Comparison of ENCODE assay signal across 16 cellular contexts in the genomic region with DNA sequence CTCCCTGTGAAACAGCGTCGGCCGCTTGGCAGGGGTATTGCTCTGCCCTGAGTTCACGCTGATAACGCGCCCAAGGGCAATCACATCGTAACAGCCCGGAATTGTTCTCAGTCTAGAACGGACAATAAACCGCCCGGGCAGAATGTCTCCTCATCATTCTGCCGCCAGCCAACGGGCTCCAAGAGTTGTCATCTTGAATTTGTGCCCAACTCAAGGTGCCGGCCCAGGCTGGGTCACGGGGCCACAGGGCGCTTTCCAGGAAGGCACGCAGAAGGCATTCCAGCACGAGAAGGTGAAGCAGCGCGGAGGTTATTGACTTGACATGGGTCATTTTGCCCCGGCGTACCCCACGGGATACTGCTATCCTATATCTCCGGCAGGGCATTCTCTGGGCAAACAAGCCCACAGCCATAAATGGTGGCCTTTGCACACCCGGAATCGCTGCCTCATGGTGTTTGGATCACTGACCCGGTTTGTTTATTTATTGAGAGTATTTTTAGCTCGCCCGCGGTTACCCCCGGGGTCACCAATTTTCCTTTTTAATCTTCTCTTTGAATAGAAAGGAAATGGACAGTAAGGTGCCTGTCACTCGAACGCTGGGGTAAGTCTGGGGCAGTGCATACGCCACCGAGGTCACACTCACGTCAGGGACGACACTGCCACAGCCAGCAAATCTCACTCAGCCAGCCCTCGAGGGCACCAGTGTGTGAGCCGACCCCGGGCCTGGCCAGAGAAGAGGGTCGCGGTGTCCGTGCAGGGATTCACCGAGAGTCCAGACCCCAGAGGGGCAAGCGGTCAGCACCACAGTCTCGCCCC.
A peak's percentile ranks its signal among the peaks of the same experiment; 100 is the strongest.
DNase-seq lines count a peak whose midpoint lies in the region; ATAC-seq and TF ChIP-seq lines count a peak whose summit lies in the region.
"Had no signal": no experiment of that assay in that cellular context is flagged by ENCODE, and none has a peak within 500 bp of the region (broad histone marks: within the 10 kb centered on the region; RNA-seq: fewer than 3 reads in every experiment).

No MANE protein-coding gene starts in this region.

- H3K9ac ChIP-seq in BLaER1 (no peak overlapping the region), colonic mucosa (ENCODE audit: low read depth in 2 of 2, low read length in 2 of 2) (peak overlapping the region in 1 of 2 donors; percentile 67)

- H3K27me3 ChIP-seq in BLaER1 (peaks cover 33% of the 10 kb centered on the region), colonic mucosa (no peaks in the 10 kb centered on the region), hepatocyte (peaks cover 21% of the 10 kb centered on the region)
- H3K27me3 ChIP-seq in effector memory CD4-positive, alpha-beta T cell (replicated peaks; ENCODE audit: control insufficient read depth, insufficient read depth, low read length, poor library complexity, severe bottlenecking) = no peaks in the 10 kb centered on the region

- TF ChIP-seq CTCF in LNCaP clone FGC (IDR thresholded peaks at IDR 0.05; ENCODE audit: control insufficient read depth, extremely low read depth, insufficient read depth) (no peak), colonic mucosa (IDR thresholded peaks at IDR 0.05) (no peak), mucosa of descending colon (IDR thresholded peaks at IDR 0.05) (no peak), hepatocyte (IDR thresholded peaks at IDR 0.05; ENCODE audit: poor library complexity) (no peak)

- H3K9me3 Mint-ChIP-seq in stimulated activated naive B cell treated with anti-CD40 and anti-IgM and Interleukin-4, amounts not matched to agents 10 μg/mL and 1 μg/mL and 100 μg/mL, for 72 hours = no peaks in the 10 kb centered on the region
- H3K9me3 Mint-ChIP-seq: activated CD4-positive, alpha-beta T cell treated with anti-CD3 and anti-CD28 coated beads, Interleukin-2, amount 10 ng/mL, durations not matched to agents 24 days and 14 days; activated naive CD4-positive, alpha-beta T cell treated with anti-CD3 and anti-CD28 coated beads for 36 hours; CD8-positive, alpha-beta memory T cell; natural killer cell; stimulated activated naive CD8-positive, alpha-beta T cell treated with anti-CD3 and anti-CD28 coated beads, Interleukin-15, Interleukin-2, amounts not matched to agents 100 ng/mL and 50 ng/mL, for 24 hours had no signal

- H3K27me3 Mint-ChIP-seq in stimulated activated naive B cell treated with anti-CD40 and anti-IgM and Interleukin-4, amounts not matched to agents 10 μg/mL and 1 μg/mL and 100 μg/mL, for 72 hours = peaks cover 48 to 80% of the 10 kb centered on the region in 2 donors

- DNase-seq in LNCaP clone FGC (ENCODE audit: low read depth) (peak; percentile 67), colonic mucosa (peak; percentile 80), mucosa of descending colon (peak; percentile 80 to 85 (median 84)), NCI-H345 treated with DMSO at 0.1 percent for 48 hours (lab: John Stamatoyannopoulos, UW; ENCODE audit: unreplicated experiment) (no peak), hepatocyte (ENCODE audit: low spot score) (no peak)
- no peak for DNase-seq in stimulated activated naive B cell treated with anti-CD40 and anti-IgM and Interleukin-4, amounts not matched to agents 10 μg/mL and 1 μg/mL and 100 μg/mL, for 72 hours
- DNase-seq in effector memory CD4-positive, alpha-beta T cell = no peak
- DNase-seq: activated CD4-positive, alpha-beta T cell treated with anti-CD3 and anti-CD28 coated beads, Interleukin-2, amount 10 ng/mL, durations not matched to agents 24 days and 14 days; activated naive CD4-positive, alpha-beta T cell treated with anti-CD3 and anti-CD28 coated beads for 36 hours; CD8-positive, alpha-beta memory T cell; natural killer cell; NCI-H1694 treated with DMSO at 0.1 percent for 48 hours; NCI-H510A had no signal

- H3K4me1 Mint-ChIP-seq in stimulated activated naive B cell treated with anti-CD40 and anti-IgM and Interleukin-4, amounts not matched to agents 10 μg/mL and 1 μg/mL and 100 μg/mL, for 72 hours = peaks cover 0 to 6% of the 10 kb centered on the region in 2 donors

- H4K20me1 ChIP-seq in BLaER1 = peaks cover 35% of the 10 kb centered on the region; the same call in 1 of the 2 replicates
- H4K20me1 ChIP-seq in hepatocyte (ENCODE audit: insufficient read depth, poor library complexity, severe bottlenecking) = no peaks in the 10 kb centered on the region

- no peaks in the 10 kb centered on the region for H3K9me2 ChIP-seq in hepatocyte (replicated peaks; ENCODE audit: insufficient read depth)

- H3K4me2 ChIP-seq in BLaER1 (peak overlapping the region; percentile 75), hepatocyte (no peak overlapping the region)

- no peaks in the 10 kb centered on the region for H3K36me3 ChIP-seq in BLaER1
- no peaks in the 10 kb centered on the region for H3K36me3 ChIP-seq in colonic mucosa
- H3K36me3 ChIP-seq in mucosa of descending colon (ENCODE audit: low read depth) = no peaks in the 10 kb centered on the region
- H3K36me3 ChIP-seq in hepatocyte (replicated peaks; ENCODE audit: insufficient read depth, low read depth) = no peaks in the 10 kb centered on the region
- no peaks in the 10 kb centered on the region for H3K36me3 ChIP-seq in effector memory CD4-positive, alpha-beta T cell (ENCODE audit: control insufficient read depth, insufficient read depth, low read length)

- no peak overlapping the region for H3K27ac Mint-ChIP-seq in stimulated activated naive B cell treated with anti-CD40 and anti-IgM and Interleukin-4, amounts not matched to agents 10 μg/mL and 1 μg/mL and 100 μg/mL, for 72 hours
- H3K27ac Mint-ChIP-seq: activated CD4-positive, alpha-beta T cell treated with anti-CD3 and anti-CD28 coated beads, Interleukin-2, amount 10 ng/mL, durations not matched to agents 24 days and 14 days; activated naive CD4-positive, alpha-beta T cell treated with anti-CD3 and anti-CD28 coated beads for 36 hours; CD8-positive, alpha-beta memory T cell; natural killer cell; stimulated activated naive CD8-positive, alpha-beta T cell treated with anti-CD3 and anti-CD28 coated beads, Interleukin-15, Interleukin-2, amounts not matched to agents 100 ng/mL and 50 ng/mL, for 24 hours had no signal

- H2AFZ ChIP-seq in hepatocyte = no peak overlapping the region

- H3K79me2 ChIP-seq in hepatocyte = no peaks in the 10 kb centered on the region

- H3K4me1 ChIP-seq in BLaER1 (peaks cover 41% of the 10 kb centered on the region), colonic mucosa (peaks cover 11% of the 10 kb centered on the region), mucosa of descending colon (ENCODE audit: low read depth) (peaks cover 40% of the 10 kb centered on the region), hepatocyte (ENCODE audit: insufficient read depth) (no peaks in the 10 kb centered on the region)
- H3K4me1 ChIP-seq in effector memory CD4-positive, alpha-beta T cell (ENCODE audit: control insufficient read depth, insufficient read depth, low read length, poor library complexity, severe bottlenecking) = no peaks in the 10 kb centered on the region

- H3K4me3 ChIP-seq in BLaER1 (no peak overlapping the region), LNCaP clone FGC (ENCODE audit: low read depth, low read length) (no peak overlapping the region), colonic mucosa (no peak overlapping the region), mucosa of descending colon (no peak overlapping the region), hepatocyte (no peak overlapping the region)
- H3K4me3 ChIP-seq in effector memory CD4-positive, alpha-beta T cell (ENCODE audit: insufficient read depth, low read depth, low read length, poor library complexity, severe bottlenecking) = no peak overlapping the region
- H3K4me3 ChIP-seq: lung had no signal

- H3K4me3 Mint-ChIP-seq in stimulated activated naive B cell treated with anti-CD40 and anti-IgM and Interleukin-4, amounts not matched to agents 10 μg/mL and 1 μg/mL and 100 μg/mL, for 72 hours = no peak overlapping the region
- H3K4me3 Mint-ChIP-seq: activated CD4-positive, alpha-beta T cell treated with anti-CD3 and anti-CD28 coated beads, Interleukin-2, amount 10 ng/mL, durations not matched to agents 24 days and 14 days; activated naive CD4-positive, alpha-beta T cell treated with anti-CD3 and anti-CD28 coated beads for 36 hours; CD8-positive, alpha-beta memory T cell; natural killer cell; stimulated activated naive CD8-positive, alpha-beta T cell treated with anti-CD3 and anti-CD28 coated beads, Interleukin-15, Interleukin-2, amounts not matched to agents 100 ng/mL and 50 ng/mL, for 24 hours had no signal

- WGBS in hepatocyte (ENCODE audit: low lambda C conversion rate, missing lambda C conversion rate) = 80% methylated on average over 46 of the region's 46 CpGs

- intact Hi-C loops in colonic mucosa (cut with DNase I) (no loop called here), mucosa of descending colon (cut with DNase I, micrococcal nuclease) (no loop called here)

- H3K27ac ChIP-seq in BLaER1 (no peak overlapping the region), colonic mucosa (no peak overlapping the region), hepatocyte (no peak overlapping the region)
- H3K27ac ChIP-seq in effector memory CD4-positive, alpha-beta T cell (ENCODE audit: insufficient read depth, low read length, poor library complexity, severe bottlenecking) = no peak overlapping the region

- H3K9me3 ChIP-seq in BLaER1 = no peaks in the 10 kb centered on the region
- H3K9me3 ChIP-seq in colonic mucosa = no peaks in the 10 kb centered on the region
- no peaks in the 10 kb centered on the region for H3K9me3 ChIP-seq in mucosa of descending colon
- no peaks in the 10 kb centered on the region for H3K9me3 ChIP-seq in hepatocyte (ENCODE audit: low read depth)
- H3K9me3 ChIP-seq in effector memory CD4-positive, alpha-beta T cell (ENCODE audit: control insufficient read depth, low read length) = no peaks in the 10 kb centered on the region

- ATAC-seq in mucosa of descending colon = peak; percentile 82
- ATAC-seq in stimulated activated naive B cell treated with anti-CD40 and anti-IgM and Interleukin-4, amounts not matched to agents 10 μg/mL and 1 μg/mL and 100 μg/mL, for 72 hours (replicated peaks) = no peak
- ATAC-seq: natural killer cell had no signal

- H3K36me3 Mint-ChIP-seq in stimulated activated naive B cell treated with anti-CD40 and anti-IgM and Interleukin-4, amounts not matched to agents 10 μg/mL and 1 μg/mL and 100 μg/mL, for 72 hours = no peaks in the 10 kb centered on the region
- H3K36me3 Mint-ChIP-seq: CD8-positive, alpha-beta memory T cell; natural killer cell had no signal

Comparison
In these comparisons a context has a peak if more than half of its experiments do, and no peak if none do; other contexts are left out.
1. DNase-seq: peak in LNCaP clone FGC (single experiment), colonic mucosa (single experiment) and mucosa of descending colon (3 of 3); none in stimulated activated naive B cell treated with anti-CD40 and anti-IgM and Interleukin-4, amounts not matched to agents 10 μg/mL and 1 μg/mL and 100 μg/mL, for 72 hours (single experiment), NCI-H345 treated with DMSO at 0.1 percent for 48 hours (single experiment), hepatocyte (single experiment) and effector memory CD4-positive, alpha-beta T cell (0 of 3).